Comparison of ENCODE assay signal across 8 cellular contexts in the genomic region with DNA sequence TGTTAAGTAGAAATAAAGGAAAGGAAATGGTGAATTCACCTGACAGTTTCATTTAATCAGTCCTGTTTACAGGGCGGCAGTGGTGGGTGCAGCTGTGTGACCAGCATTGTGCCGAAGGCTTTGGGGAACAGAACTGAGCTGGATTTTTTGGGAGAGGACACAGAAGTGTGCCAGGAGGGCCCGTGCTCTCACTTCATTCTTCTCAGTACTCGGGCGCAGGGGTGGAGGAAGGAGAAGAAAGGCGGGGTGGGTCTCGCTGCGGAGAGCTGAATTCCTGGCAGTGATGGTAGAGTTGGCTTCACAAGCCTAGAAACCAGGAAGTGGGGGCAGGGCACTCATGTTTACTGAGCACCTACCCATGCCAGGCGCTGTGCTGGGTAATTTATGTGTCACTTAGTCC.
DNase-seq lines count a peak whose midpoint lies in the region; ATAC-seq, FAIRE-seq and TF ChIP-seq lines count a peak whose summit lies in the region.

No MANE protein-coding gene starts in this region.

- peak overlapping the region; percentile 65 for H3K27ac Mint-ChIP-seq in type B pancreatic cell

- H3K27me3 ChIP-seq in psoas muscle (ENCODE audit: insufficient read depth in 3 of 3, low read length in 2 of 3), result no peaks in the 10 kb centered on the region

- peak overlapping the region; percentile 70 for H3K27ac ChIP-seq in psoas muscle

- intact Hi-C loops in psoas muscle (cut with DNase I), result no loop called here

- H3K27me3 Mint-ChIP-seq in type B pancreatic cell, result no peaks in the 10 kb centered on the region

- H3K9me3 ChIP-seq in psoas muscle, result no peaks in the 10 kb centered on the region

- H3K36me3 ChIP-seq in psoas muscle (ENCODE audit: insufficient read depth in 1 of 2, low read depth in 1 of 2), result no peaks in the 10 kb centered on the region

- H3K4me3 ChIP-seq in psoas muscle, result no peak overlapping the region

- DNase-seq in GM18507 (ENCODE audit: extremely low spot score, insufficient read length, low read depth) (no peak), MV-4-11 (lab: John Stamatoyannopoulos, UW) (peak; percentile 40), erythroblast (lab: John Stamatoyannopoulos, UW) (peak; percentile 25 to 29), psoas muscle (peak; percentile 65 to 79), type B pancreatic cell (ENCODE audit: extremely low spot score, unreplicated experiment) (no peak), NCI-H345 treated with DMSO at 0.1 percent for 48 hours (lab: John Stamatoyannopoulos, UW; ENCODE audit: unreplicated experiment) (no peak), NCI-H82 (lab: John Stamatoyannopoulos, UW) (no peak)
- peak; percentile 55 to 69 for DNase-seq in activated CD8-positive, alpha-beta memory T cell treated with anti-CD3 and anti-CD28 coated beads for 4 hours (ENCODE audit: low read depth in 2 of 2)

- peak; percentile 84 for FAIRE-seq in GM18507 (lab: Jason Lieb, UNC)

- peaks cover 20% of the 10 kb centered on the region for H3K36me3 Mint-ChIP-seq in type B pancreatic cell

- WGBS in psoas muscle, 3 donors, result 25 to 60% (median 30%) methylated on average over 9 of the region's 9 CpGs

- ATAC-seq in psoas muscle, result peak; percentile 47 to 75 (median 54)

- no peaks in the 10 kb centered on the region for H3K9me3 Mint-ChIP-seq in type B pancreatic cell

- TF ChIP-seq POLR2A in erythroblast (IDR thresholded peaks at IDR 0.05; ENCODE audit: low read length), result peak; percentile 39

- no peak overlapping the region for H3K4me3 Mint-ChIP-seq in type B pancreatic cell

- TF ChIP-seq CTCF in psoas muscle (IDR thresholded peaks at IDR 0.05) (no peak), type B pancreatic cell (conservative IDR thresholded peaks at IDR 0.05) (no peak)

- peaks cover 22% of the 10 kb centered on the region for H3K4me1 Mint-ChIP-seq in type B pancreatic cell (ENCODE audit: unreplicated experiment)

- H3K4me1 ChIP-seq in psoas muscle, result peaks cover 64% of the 10 kb centered on the region

Comparison
In these comparisons a context has a peak if more than half of its experiments do, and no peak if none do; other contexts are left out.
1. DNase-seq: peak in MV-4-11 (single experiment), activated CD8-positive, alpha-beta memory T cell treated with anti-CD3 and anti-CD28 coated beads for 4 hours (2 of 2), erythroblast (2 of 2) and psoas muscle (2 of 2); none in GM18507 (single experiment), type B pancreatic cell (single experiment), NCI-H345 treated with DMSO at 0.1 percent for 48 hours (single experiment) and NCI-H82 (single experiment).